In the genomic region with DNA sequence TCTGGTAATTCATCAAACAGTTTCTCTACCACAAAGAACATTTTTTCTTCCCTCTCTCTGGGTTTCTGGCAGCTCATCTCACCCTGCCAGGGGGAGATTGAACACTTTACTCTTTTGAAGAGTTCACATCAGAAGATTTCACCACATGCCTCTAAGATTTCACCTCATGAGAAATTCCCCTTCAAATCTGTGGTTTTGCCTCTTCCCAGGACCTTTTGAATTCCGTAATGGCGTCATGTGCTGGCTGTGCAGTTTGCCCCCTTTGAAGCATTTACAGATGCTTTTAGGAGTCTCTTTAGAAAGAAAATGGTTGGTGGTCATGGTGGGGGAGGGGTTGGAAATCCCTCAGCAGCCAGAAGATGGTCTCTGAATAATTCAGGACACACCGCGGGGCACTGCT, we compare ENCODE assay signal across 32 cellular contexts.
DNase-seq lines count a peak whose midpoint lies in the region; ATAC-seq and TF ChIP-seq lines count a peak whose summit lies in the region.
"Had no signal": no experiment of that assay in that cellular context is flagged by ENCODE, and none has a peak within 500 bp of the region (broad histone marks: within the 10 kb centered on the region; RNA-seq: fewer than 3 reads in every experiment).

No MANE protein-coding gene starts in this region.

- H3K27me3 ChIP-seq in esophagus squamous epithelium, result no peaks in the 10 kb centered on the region
- H3K27me3 ChIP-seq: ascending aorta, right lobe of liver, thyroid gland had no signal

- intact Hi-C loops in esophagus squamous epithelium (cut with DNase I), result no loop called here

- H3K4me3 ChIP-seq in coronary artery (no peak overlapping the region), esophagus squamous epithelium (no peak overlapping the region)
- H3K4me3 ChIP-seq: ascending aorta, GM12878, right lobe of liver, thyroid gland had no signal

- TF ChIP-seq POLR2A in esophagus squamous epithelium (IDR thresholded peaks at IDR 0.05), result no peak

- no peak overlapping the region for H3K27ac ChIP-seq in coronary artery
- H3K27ac ChIP-seq in esophagus squamous epithelium, result no peak overlapping the region
- H3K27ac ChIP-seq: ascending aorta, parathyroid adenoma, right lobe of liver, thyroid gland had no signal

- H3K9me3 ChIP-seq in esophagus squamous epithelium, result no peaks in the 10 kb centered on the region
- H3K9me3 ChIP-seq: ascending aorta, Caco-2, right lobe of liver, thyroid gland had no signal

- H3K4me1 ChIP-seq in esophagus squamous epithelium, result no peaks in the 10 kb centered on the region
- H3K4me1 ChIP-seq: ascending aorta, Caco-2, parathyroid adenoma, right lobe of liver, thyroid gland had no signal

- TF ChIP-seq CTCF in coronary artery (IDR thresholded peaks at IDR 0.05) (no peak), esophagus squamous epithelium (IDR thresholded peaks at IDR 0.05) (no peak)

- peak; percentile 7 for DNase-seq in HT1080 (ENCODE audit: low read depth)
- peak; percentile 47 for DNase-seq in brain pericyte (ENCODE audit: low read depth, low spot score)
- DNase-seq in kidney tubule cell (ENCODE audit: low spot score), result peak; percentile 8
- DNase-seq in retina, result peak; percentile 16
- DNase-seq in coronary artery (ENCODE audit: low spot score), result no peak
- no peak for DNase-seq in esophagus squamous epithelium (lab: John Stamatoyannopoulos, UW)
- DNase-seq in NCI-H526 treated with DMSO at 0.1 percent for 48 hours (lab: John Stamatoyannopoulos, UW), result no peak
- DNase-seq: ACHN; activated CD4-positive, alpha-beta T cell treated with anti-CD3 and anti-CD28 coated beads for 48 hours; activated CD8-positive, alpha-beta memory T cell treated with anti-CD3 and anti-CD28 coated beads, Interleukin-2, amount 10 ng/mL, durations not matched to agents 7 days and 5 days; activated naive CD4-positive, alpha-beta T cell treated with anti-CD3 and anti-CD28 coated beads, Interleukin-2, amount 50 U/mL, for 16 hours; activated T-cell treated with anti-CD3 and anti-CD28 coated beads, Interleukin-2, amount 50 U/mL, for 72 hours; C1 segment of cervical spinal cord; Caco-2; DMS79; H9; head of caudate nucleus; left colon; mesendoderm; naive thymus-derived CD4-positive, alpha-beta T cell; NCI-H1417; NCI-H2081 treated with DMSO at 0.1 percent for 48 hours; NCI-H345; NCI-H774; right lobe of liver; stimulated activated naive CD8-positive, alpha-beta T cell treated with anti-CD3 and anti-CD28 coated beads, Interleukin-15, amount 100 ng/mL, for 72 hours; thyroid gland had no signal

- ATAC-seq in GM21390 (IDR thresholded peaks at IDR 0.05; ENCODE audit: unreplicated experiment), result no peak
- ATAC-seq: activated CD8-positive, alpha-beta memory T cell treated with anti-CD3 and anti-CD28 coated beads, Interleukin-2, amount 10 ng/mL, durations not matched to agents 7 days and 5 days; activated T-cell treated with anti-CD3 and anti-CD28 coated beads, Interleukin-2, amount 50 U/mL, for 72 hours; GM12878; left colon; naive thymus-derived CD4-positive, alpha-beta T cell; right lobe of liver; Right ventricle myocardium inferior; stimulated activated naive CD8-positive, alpha-beta T cell treated with anti-CD3 and anti-CD28 coated beads, Interleukin-15, amount 100 ng/mL, for 72 hours had no signal

- 89% methylated on average over 4 of the region's 4 CpGs for WGBS in esophagus squamous epithelium, 2 donors

- H3K36me3 ChIP-seq in esophagus squamous epithelium, result no peaks in the 10 kb centered on the region
- H3K36me3 ChIP-seq: ascending aorta, right lobe of liver, thyroid gland had no signal

Comparison
In these comparisons a context has a peak if more than half of its experiments do, and no peak if none do; other contexts are left out.
1. DNase-seq: peak in HT1080 (single experiment), brain pericyte (single experiment), kidney tubule cell (single experiment) and retina (single experiment); none in coronary artery (single experiment), esophagus squamous epithelium (single experiment) and NCI-H526 treated with DMSO at 0.1 percent for 48 hours (single experiment).